15 cellular contexts compared by ENCODE assay signal in genomic region chr2:173851256-173851655, GRCh38.
DNase-seq lines count a peak whose midpoint lies in the region; ATAC-seq and TF ChIP-seq lines count a peak whose summit lies in the region.
"Had no signal": no experiment of that assay in that cellular context is flagged by ENCODE, and none has a peak within 500 bp of the region (broad histone marks: within the 10 kb centered on the region; RNA-seq: fewer than 3 reads in every experiment).

No MANE protein-coding gene starts in this region.

- peak overlapping the region; percentile 59 for H3K27ac ChIP-seq in RWPE1
- H3K27ac ChIP-seq: BLaER1 treated with 17β-estradiol and CSF1 and Interleukin-3, amounts not matched to agents 10 nM and 100 nM had no signal

- TF ChIP-seq CTCF in RWPE1 (conservative IDR thresholded peaks at IDR 0.05; ENCODE audit: low read depth) (no peak), fibroblast of mammary gland (conservative IDR thresholded peaks at IDR 0.05; ENCODE audit: control insufficient read depth, insufficient read depth, low read depth, low read length) (no peak)

- intact Hi-C loops in sciatic nerve (cut with DNase I) = no loop called here

- ATAC-seq in sciatic nerve = peak; percentile 89
- ATAC-seq in GM21825 (IDR thresholded peaks at IDR 0.05; ENCODE audit: unreplicated experiment) = no peak
- ATAC-seq: stimulated activated effector memory CD8-positive, alpha-beta T cell treated with anti-CD3 and anti-CD28 coated beads, Interleukin-12 subunit alpha, Interleukin-12 subunit beta, amount 100 ng/mL, for 72 hours had no signal

- CTCF ChIA-PET in RWPE1 (lab: Yijun Ruan, JAX) = no interaction called here

- H3K4me3 ChIP-seq in fibroblast of mammary gland (ENCODE audit: control insufficient read depth, low read depth, low read length) = no peak overlapping the region
- H3K4me3 ChIP-seq: BLaER1 treated with 17β-estradiol and CSF1 and Interleukin-3, amounts not matched to agents 10 nM and 100 nM had no signal

- DNase-seq in GM03348 (ENCODE audit: low spot score) = peak; percentile 20
- DNase-seq in RWPE1 (ENCODE audit: low spot score) = no peak
- peak; percentile 35 for DNase-seq in fibroblast of mammary gland (ENCODE audit: low read depth)
- no peak for DNase-seq in sciatic nerve (ENCODE audit: low spot score)
- DNase-seq in DMS 273 treated with DMSO at 0.1 percent for 48 hours (lab: John Stamatoyannopoulos, UW) = no peak
- no peak for DNase-seq in SIG-M5 (lab: John Stamatoyannopoulos, UW)
- no peak for DNase-seq in SK-N-DZ (ENCODE audit: low spot score)
- DNase-seq: activated gamma-delta T cell treated with Interleukin-2 at 50 U/mL for 16 hours, GOT3, midbrain, NCI-H1092 treated with DMSO at 0.1 percent for 48 hours, small intestine had no signal

- POLR2A ChIA-PET in RWPE1 (lab: Yijun Ruan, JAX; ENCODE audit: low non-redundant PET) = no interaction called here

Comparison
In these comparisons a context has a peak if more than half of its experiments do, and no peak if none do; other contexts are left out.
1. DNase-seq: peak in GM03348 (single experiment) and fibroblast of mammary gland (single experiment); none in RWPE1 (single experiment), sciatic nerve (single experiment), DMS 273 treated with DMSO at 0.1 percent for 48 hours (single experiment), SIG-M5 (single experiment) and SK-N-DZ (single experiment).